ENCODE assay signal across 1 cellular context in the genomic region with DNA sequence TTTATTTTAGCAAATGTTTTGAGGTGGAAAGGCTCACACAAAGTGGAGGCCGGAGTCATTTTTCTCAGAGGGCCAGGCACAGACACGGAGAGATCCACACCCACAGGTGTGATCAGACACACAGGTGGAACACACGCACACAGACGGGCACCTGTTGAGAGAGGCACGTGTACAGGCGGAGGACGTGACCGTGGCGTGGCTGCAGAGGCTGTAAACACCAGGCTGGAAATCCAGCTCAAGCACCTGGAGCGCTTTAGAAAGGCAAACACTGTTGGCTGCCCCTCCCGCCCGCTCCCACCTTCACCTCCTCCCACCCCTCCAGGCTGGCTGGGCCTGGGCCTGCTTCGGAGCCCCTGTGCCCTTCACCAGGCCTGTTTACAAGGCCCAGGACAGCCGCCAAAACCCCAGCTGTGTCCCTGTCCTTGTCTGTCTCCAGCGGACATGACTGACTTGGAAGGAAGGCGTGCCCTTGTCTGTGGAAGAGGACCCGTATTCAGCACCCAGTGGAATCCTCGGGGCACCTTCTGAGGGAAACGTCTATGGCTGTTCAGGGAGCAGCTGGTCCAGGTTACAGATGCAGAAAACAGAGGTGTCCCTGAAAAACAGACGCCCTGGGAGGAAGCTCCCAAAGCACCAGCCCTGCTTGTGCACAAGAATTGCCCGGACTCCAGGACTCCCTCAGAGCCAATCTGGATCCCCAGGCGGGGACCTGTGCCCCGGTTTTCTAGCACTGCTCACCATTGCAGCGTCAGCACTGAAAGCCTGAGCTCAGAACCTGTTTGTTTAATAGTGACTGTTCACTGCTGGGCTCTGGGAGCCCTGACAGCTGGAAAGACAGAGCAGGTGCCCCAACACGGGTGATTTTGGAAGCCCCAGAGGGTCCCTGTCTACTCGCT.
TF ChIP-seq lines count a peak whose summit lies in the region.

No MANE protein-coding gene starts in this region.

TF ChIP-seq in HepG2, 621 proteins besides CTCF, POLR2A, EP300 and RAD21 (continued from another document and continues in another):
- TF ChIP-seq, protein P1, sequence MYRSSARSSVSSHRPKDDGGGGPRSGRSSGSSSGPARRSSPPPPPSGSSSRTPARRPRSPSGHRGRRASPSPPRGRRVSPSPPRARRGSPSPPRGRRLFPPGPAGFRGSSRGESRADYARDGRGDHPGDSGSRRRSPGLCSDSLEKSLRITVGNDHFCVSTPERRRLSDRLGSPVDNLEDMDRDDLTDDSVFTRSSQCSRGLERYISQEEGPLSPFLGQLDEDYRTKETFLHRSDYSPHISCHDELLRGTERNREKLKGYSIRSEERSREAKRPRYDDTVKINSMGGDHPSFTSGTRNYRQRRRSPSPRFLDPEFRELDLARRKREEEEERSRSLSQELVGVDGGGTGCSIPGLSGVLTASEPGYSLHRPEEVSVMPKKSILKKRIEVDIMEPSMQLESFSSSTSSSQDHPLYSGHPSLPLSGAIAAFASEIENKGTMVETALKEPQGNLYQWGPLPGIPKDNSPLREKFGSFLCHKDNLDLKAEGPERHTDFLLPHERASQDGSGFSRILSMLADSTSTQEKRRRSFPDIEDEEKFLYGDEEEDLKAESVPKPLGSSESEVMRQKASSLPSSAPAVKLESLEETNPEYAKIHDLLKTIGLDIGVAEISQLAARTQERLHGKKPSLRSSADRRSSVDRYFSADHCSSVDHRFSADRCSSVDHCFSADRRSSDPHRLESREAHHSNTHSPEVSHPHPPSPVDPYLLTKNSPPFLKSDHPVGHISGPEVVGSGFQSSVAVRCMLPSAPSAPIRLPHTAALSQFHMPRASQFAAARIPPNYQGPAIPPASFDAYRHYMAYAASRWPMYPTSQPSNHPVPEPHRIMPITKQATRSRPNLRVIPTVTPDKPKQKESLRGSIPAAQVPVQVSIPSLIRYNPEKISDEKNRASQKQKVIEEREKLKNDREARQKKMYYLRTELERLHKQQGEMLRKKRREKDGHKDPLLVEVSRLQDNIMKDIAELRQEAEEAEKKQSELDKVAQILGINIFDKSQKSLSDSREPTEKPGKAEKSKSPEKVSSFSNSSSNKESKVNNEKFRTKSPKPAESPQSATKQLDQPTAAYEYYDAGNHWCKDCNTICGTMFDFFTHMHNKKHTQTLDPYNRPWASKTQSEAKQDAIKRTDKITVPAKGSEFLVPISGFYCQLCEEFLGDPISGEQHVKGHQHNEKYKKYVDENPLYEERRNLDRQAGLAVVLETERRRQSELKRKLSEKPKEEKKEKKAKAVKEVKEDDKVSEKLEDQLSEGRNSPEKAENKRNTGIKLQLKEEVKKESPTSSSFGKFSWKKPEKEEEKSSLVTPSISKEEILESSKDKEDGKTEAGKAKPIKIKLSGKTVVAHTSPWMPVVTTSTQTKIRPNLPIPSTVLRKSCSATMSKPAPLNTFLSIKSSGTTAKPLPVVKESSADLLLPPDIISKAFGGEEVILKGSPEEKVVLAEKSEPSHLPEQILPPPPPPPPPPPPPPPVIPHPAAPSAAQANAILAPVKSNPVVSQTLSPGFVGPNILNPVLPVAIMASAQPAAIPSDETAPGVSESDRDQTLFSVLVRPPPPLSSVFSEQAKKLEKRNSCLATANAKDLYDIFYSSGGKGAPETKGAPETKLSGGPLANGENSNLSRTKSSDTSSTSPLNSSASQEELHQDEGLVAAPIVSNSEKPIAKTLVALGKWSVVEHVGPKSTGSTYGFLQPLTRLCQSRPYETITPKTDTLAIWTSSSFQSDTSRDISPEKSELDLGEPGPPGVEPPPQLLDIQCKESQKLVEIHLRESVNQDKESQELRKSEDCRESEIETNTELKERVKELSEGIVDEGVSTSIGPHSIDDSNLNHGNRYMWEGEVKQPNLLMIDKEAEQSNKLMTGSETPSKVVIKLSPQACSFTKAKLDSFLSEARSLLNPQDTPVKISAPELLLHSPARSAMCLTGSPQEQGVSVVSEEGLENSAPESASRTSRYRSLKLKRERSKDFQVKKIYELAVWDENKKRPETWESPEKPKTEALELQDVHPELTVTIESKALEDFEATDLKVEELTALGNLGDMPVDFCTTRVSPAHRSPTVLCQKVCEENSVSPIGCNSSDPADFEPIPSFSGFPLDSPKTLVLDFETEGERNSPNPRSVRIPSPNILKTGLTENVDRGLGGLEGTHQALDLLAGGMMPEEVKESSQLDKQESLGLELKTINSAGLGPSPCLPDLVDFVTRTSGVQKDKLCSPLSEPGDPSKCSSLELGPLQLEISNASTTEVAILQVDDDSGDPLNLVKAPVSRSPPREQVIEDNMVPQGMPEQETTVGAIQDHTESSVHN (CRISPR knock-in tag; IDR thresholded peaks at IDR 0.05): no peak; the same call in 1 of the 2 replicates
- TF ChIP-seq, protein P2, sequence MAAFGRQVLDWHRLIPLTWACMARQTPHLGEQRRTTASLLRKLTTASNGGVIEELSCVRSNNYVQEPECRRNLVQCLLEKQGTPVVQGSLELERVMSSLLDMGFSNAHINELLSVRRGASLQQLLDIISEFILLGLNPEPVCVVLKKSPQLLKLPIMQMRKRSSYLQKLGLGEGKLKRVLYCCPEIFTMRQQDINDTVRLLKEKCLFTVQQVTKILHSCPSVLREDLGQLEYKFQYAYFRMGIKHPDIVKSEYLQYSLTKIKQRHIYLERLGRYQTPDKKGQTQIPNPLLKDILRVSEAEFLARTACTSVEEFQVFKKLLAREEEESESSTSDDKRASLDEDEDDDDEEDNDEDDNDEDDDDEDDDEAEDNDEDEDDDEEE (CRISPR knock-in tag; IDR thresholded peaks at IDR 0.05): peak; percentile 81
- TF ChIP-seq, protein P3, sequence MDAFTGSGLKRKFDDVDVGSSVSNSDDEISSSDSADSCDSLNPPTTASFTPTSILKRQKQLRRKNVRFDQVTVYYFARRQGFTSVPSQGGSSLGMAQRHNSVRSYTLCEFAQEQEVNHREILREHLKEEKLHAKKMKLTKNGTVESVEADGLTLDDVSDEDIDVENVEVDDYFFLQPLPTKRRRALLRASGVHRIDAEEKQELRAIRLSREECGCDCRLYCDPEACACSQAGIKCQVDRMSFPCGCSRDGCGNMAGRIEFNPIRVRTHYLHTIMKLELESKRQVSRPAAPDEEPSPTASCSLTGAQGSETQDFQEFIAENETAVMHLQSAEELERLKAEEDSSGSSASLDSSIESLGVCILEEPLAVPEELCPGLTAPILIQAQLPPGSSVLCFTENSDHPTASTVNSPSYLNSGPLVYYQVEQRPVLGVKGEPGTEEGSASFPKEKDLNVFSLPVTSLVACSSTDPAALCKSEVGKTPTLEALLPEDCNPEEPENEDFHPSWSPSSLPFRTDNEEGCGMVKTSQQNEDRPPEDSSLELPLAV (CRISPR knock-in tag; conservative IDR thresholded peaks at IDR 0.05; ENCODE audit: low read depth): no peak
- TF ChIP-seq ZNF430 (CRISPR knock-in tag; IDR thresholded peaks at IDR 0.05) (peak; percentile 67; the same call in 1 of the 2 replicates), ZBTB8A (CRISPR knock-in tag; IDR thresholded peaks at IDR 0.05; ENCODE audit: borderline replicate concordance, low read depth) (no peak), ZNF607 (CRISPR knock-in tag; IDR thresholded peaks at IDR 0.05; ENCODE audit: borderline replicate concordance) (0 out of 2 replicates have a peak, but pooled peaks have one; percentile 35), KLF6 (CRISPR knock-in tag; IDR thresholded peaks at IDR 0.05) (no peak), ZNF670 (CRISPR knock-in tag; IDR thresholded peaks at IDR 0.05; ENCODE audit: borderline replicate concordance) (no peak), SAP130 (CRISPR knock-in tag; IDR thresholded peaks at IDR 0.05; ENCODE audit: low read depth) (peak; percentile 52), ATRX (CRISPR knock-in tag; IDR thresholded peaks at IDR 0.05; ENCODE audit: borderline replicate concordance) (no peak), HOXA5 (CRISPR knock-in tag; IDR thresholded peaks at IDR 0.05) (no peak; the same call in none of the 2 replicates), ZFP62 (CRISPR knock-in tag; IDR thresholded peaks at IDR 0.05) (no peak), GABPB1 (CRISPR knock-in tag; IDR thresholded peaks at IDR 0.05) (peak; percentile 28; the same call in 1 of the 2 replicates), ZFP36 (IDR thresholded peaks at IDR 0.05; ENCODE audit: borderline replicate concordance, low read depth, low read length, partially characterized antibody) (no peak), ZNF354B (CRISPR knock-in tag; IDR thresholded peaks at IDR 0.05) (no peak), ARHGAP35 (CRISPR knock-in tag; IDR thresholded peaks at IDR 0.05; ENCODE audit: borderline replicate concordance) (no peak), ZNF776 (CRISPR knock-in tag; IDR thresholded peaks at IDR 0.05) (no peak), ZNF567 (CRISPR knock-in tag; IDR thresholded peaks at IDR 0.05; ENCODE audit: borderline replicate concordance) (0 out of 2 replicates have a peak, but pooled peaks have one; percentile 1), MTF2 (CRISPR knock-in tag; IDR thresholded peaks at IDR 0.05; ENCODE audit: borderline replicate concordance) (peak; percentile 78), TOE1 (CRISPR knock-in tag; IDR thresholded peaks at IDR 0.05) (no peak), MTA3 (CRISPR knock-in tag; IDR thresholded peaks at IDR 0.05) (no peak), SP4 (CRISPR knock-in tag; IDR thresholded peaks at IDR 0.05) (peak; percentile 66; the same call in 1 of the 2 replicates), ZNF367 (CRISPR knock-in tag; IDR thresholded peaks at IDR 0.05; ENCODE audit: borderline replicate concordance) (no peak), ZNF446 (CRISPR knock-in tag; IDR thresholded peaks at IDR 0.05) (peak; percentile 85; the same call in 1 of the 2 replicates), FOXA1 (IDR thresholded peaks at IDR 0.05) (no peak), FOXA1 (CRISPR knock-in tag; IDR thresholded peaks at IDR 0.05) (peak; percentile 85), U2AF1 (optimal IDR thresholded peaks at IDR 0.05; ENCODE audit: low read depth, low read length) (peak; percentile 57), RXRB (CRISPR knock-in tag; IDR thresholded peaks at IDR 0.05; ENCODE audit: borderline replicate concordance) (peak; percentile 53; the same call in 1 of the 2 replicates), ASH2L (IDR thresholded peaks at IDR 0.05; ENCODE audit: insufficient read length, low read depth, low read length) (peak; percentile 4), REL (CRISPR knock-in tag; conservative IDR thresholded peaks at IDR 0.05) (no peak)
- TF ChIP-seq, protein P4, sequence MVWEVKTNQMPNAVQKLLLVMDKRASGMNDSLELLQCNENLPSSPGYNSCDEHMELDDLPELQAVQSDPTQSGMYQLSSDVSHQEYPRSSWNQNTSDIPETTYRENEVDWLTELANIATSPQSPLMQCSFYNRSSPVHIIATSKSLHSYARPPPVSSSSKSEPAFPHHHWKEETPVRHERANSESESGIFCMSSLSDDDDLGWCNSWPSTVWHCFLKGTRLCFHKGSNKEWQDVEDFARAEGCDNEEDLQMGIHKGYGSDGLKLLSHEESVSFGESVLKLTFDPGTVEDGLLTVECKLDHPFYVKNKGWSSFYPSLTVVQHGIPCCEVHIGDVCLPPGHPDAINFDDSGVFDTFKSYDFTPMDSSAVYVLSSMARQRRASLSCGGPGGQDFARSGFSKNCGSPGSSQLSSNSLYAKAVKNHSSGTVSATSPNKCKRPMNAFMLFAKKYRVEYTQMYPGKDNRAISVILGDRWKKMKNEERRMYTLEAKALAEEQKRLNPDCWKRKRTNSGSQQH (CRISPR knock-in tag; IDR thresholded peaks at IDR 0.05; ENCODE audit: low read depth): peak; percentile 49; the same call in 1 of the 2 replicates
- TF ChIP-seq, protein P5, sequence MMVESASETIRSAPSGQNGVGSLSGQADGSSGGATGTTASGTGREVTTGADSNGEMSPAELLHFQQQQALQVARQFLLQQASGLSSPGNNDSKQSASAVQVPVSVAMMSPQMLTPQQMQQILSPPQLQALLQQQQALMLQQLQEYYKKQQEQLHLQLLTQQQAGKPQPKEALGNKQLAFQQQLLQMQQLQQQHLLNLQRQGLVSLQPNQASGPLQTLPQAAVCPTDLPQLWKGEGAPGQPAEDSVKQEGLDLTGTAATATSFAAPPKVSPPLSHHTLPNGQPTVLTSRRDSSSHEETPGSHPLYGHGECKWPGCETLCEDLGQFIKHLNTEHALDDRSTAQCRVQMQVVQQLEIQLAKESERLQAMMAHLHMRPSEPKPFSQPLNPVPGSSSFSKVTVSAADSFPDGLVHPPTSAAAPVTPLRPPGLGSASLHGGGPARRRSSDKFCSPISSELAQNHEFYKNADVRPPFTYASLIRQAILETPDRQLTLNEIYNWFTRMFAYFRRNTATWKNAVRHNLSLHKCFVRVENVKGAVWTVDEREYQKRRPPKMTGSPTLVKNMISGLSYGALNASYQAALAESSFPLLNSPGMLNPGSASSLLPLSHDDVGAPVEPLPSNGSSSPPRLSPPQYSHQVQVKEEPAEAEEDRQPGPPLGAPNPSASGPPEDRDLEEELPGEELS (CRISPR knock-in tag; IDR thresholded peaks at IDR 0.05): peak; percentile 86
- TF ChIP-seq, protein P6, sequence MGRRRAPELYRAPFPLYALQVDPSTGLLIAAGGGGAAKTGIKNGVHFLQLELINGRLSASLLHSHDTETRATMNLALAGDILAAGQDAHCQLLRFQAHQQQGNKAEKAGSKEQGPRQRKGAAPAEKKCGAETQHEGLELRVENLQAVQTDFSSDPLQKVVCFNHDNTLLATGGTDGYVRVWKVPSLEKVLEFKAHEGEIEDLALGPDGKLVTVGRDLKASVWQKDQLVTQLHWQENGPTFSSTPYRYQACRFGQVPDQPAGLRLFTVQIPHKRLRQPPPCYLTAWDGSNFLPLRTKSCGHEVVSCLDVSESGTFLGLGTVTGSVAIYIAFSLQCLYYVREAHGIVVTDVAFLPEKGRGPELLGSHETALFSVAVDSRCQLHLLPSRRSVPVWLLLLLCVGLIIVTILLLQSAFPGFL (CRISPR knock-in tag; IDR thresholded peaks at IDR 0.05): no peak
- TF ChIP-seq, protein P7, sequence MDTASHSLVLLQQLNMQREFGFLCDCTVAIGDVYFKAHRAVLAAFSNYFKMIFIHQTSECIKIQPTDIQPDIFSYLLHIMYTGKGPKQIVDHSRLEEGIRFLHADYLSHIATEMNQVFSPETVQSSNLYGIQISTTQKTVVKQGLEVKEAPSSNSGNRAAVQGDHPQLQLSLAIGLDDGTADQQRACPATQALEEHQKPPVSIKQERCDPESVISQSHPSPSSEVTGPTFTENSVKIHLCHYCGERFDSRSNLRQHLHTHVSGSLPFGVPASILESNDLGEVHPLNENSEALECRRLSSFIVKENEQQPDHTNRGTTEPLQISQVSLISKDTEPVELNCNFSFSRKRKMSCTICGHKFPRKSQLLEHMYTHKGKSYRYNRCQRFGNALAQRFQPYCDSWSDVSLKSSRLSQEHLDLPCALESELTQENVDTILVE (CRISPR knock-in tag; IDR thresholded peaks at IDR 0.05): peak; percentile 30; the same call in 1 of the 2 replicates
- TF ChIP-seq, protein P8, sequence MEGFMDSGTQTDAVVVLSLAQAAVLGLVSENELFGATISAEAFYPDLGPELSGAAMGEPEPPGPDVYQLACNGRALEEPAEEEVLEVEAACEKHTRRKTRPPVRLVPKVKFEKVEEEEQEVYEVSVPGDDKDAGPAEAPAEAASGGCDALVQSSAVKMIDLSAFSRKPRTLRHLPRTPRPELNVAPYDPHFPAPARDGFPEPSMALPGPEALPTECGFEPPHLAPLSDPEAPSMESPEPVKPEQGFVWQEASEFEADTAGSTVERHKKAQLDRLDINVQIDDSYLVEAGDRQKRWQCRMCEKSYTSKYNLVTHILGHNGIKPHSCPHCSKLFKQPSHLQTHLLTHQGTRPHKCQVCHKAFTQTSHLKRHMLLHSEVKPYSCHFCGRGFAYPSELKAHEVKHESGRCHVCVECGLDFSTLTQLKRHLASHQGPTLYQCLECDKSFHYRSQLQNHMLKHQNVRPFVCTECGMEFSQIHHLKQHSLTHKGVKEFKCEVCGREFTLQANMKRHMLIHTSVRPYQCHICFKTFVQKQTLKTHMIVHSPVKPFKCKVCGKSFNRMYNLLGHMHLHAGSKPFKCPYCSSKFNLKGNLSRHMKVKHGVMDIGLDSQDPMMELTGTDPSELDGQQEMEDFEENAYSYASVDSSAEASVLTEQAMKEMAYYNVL (CRISPR knock-in tag; IDR thresholded peaks at IDR 0.05; ENCODE audit: borderline replicate concordance): peak; percentile 71
- TF ChIP-seq, protein P9, sequence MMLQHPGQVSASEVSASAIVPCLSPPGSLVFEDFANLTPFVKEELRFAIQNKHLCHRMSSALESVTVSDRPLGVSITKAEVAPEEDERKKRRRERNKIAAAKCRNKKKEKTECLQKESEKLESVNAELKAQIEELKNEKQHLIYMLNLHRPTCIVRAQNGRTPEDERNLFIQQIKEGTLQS (CRISPR knock-in tag; IDR thresholded peaks at IDR 0.05): no peak
